In the genomic region with DNA sequence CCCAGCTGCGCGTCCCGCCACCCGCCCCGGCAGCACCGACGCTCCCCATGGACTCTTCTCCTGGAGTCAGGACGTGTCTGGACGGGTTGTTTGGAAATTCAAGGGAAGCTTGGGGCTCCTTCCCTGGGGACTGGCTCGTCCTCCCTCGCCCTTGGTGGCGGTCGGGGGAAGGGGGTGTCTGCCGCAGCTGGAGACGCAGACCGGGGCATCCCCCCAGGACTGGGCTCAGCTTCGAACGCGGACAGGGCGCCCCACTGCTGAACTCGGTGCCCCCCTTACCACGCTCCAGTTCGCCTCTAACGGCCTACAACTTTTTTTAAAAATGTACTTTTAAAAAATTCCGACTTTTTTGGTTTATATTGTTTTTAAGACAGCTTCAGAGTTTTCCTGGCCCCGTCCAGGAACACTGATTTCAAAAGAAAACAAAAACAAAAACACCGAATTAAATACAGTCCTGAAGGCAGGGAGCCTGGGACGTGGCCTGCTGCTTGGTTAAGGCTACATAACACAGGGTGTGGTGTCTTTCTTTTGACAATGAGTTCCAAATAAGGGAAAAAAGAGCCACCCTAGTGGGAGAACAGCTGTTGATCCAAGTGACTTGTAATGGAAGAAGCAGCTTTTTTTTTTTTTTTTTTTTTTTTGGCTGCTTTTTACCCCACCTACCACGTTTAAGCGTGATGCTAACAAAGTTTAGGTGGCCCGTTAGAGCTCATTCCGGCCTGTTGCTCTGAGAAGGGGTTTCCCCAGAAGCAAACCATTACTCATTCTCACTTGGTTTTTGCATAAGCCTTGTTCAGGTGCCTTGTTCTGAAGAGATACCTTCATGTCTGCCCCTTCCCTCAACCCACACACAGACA, we compare ENCODE assay signal across 8 cellular contexts. TPM values are rescaled to one million over a fixed set of nuclear protein-coding genes. Genes with fewer than 3 reads are reported as not detected.
A peak's percentile ranks its signal among the peaks of the same experiment; 100 is the strongest.
DNase-seq lines count a peak whose midpoint lies in the region; ATAC-seq and TF ChIP-seq lines count a peak whose summit lies in the region.

No MANE protein-coding gene starts in this region.

- TF ChIP-seq EP300 in SK-N-SH (IDR thresholded peaks at IDR 0.05; ENCODE audit: borderline replicate concordance in 1 of 2, low read depth in 1 of 2, low read length in 1 of 2), result no peak

- no peak overlapping the region for H3K27ac Mint-ChIP-seq in CD8-positive, alpha-beta T cell

- H3K27me3 Mint-ChIP-seq in CD8-positive, alpha-beta T cell (ENCODE audit: low read depth), result no peaks in the 10 kb centered on the region

- CTCF ChIA-PET in CD8-positive, alpha-beta T cell (lab: Charles Lee), result interaction anchor here (0.6 to 11.0 kb wide), 20 partner anchors 8 to 130 kb away, joined by 3 to 217 read pairs (median 6); partner anchors contain the start of gene RPL5
- CTCF ChIA-PET in SK-N-SH (lab: Yijun Ruan, JAX), result interaction anchor here (0.6 to 10.4 kb wide), 25 partner anchors 11 to 965 kb away, joined by 3 to 163 read pairs (median 5); partner anchors contain the start of gene RPL5

- H3F3A ChIP-seq in SK-N-SH (replicated peaks; ENCODE audit: insufficient read depth), result no peaks in the 10 kb centered on the region
- no peaks in the 10 kb centered on the region for H3F3A ChIP-seq in smooth muscle cell (ENCODE audit: low read depth)

- no peak for TF ChIP-seq CTCF in CD8-positive, alpha-beta T cell (IDR thresholded peaks at IDR 0.05)
- no peak for TF ChIP-seq CTCF in SK-N-SH (IDR thresholded peaks at IDR 0.05)
- no peak for TF ChIP-seq CTCF in smooth muscle cell (IDR thresholded peaks at IDR 0.05; ENCODE audit: borderline replicate concordance, insufficient read depth, poor library complexity, severe bottlenecking)

- no peaks in the 10 kb centered on the region for H3K9me2 ChIP-seq in SK-N-SH

- peaks cover 6% of the 10 kb centered on the region for H3K36me3 Mint-ChIP-seq in CD8-positive, alpha-beta T cell

- peaks cover 28% of the 10 kb centered on the region for H3K4me1 Mint-ChIP-seq in CD8-positive, alpha-beta T cell (ENCODE audit: low read depth)

- no peak overlapping the region for H3K4me3 Mint-ChIP-seq in CD8-positive, alpha-beta T cell

- no peak for TF ChIP-seq RAD21 in SK-N-SH (IDR thresholded peaks at IDR 0.05; ENCODE audit: low read length)

- peak overlapping the region; percentile 77 for H3K4me3 ChIP-seq in CD8-positive, alpha-beta T cell (ENCODE audit: low read depth, low read length)
- H3K4me3 ChIP-seq in SK-N-SH (ENCODE audit: low read depth in 2 of 2, low read length in 1 of 2) (peak overlapping the region; percentile 80 to 83), iPS-11a (ENCODE audit: low read depth, low read length) (peak overlapping the region; percentile 77), smooth muscle cell (peak overlapping the region; percentile 90)

- H3K4me1 ChIP-seq in CD8-positive, alpha-beta T cell (ENCODE audit: insufficient read depth, low read length), result peaks cover 53% of the 10 kb centered on the region
- peaks cover 0 to 8% of the 10 kb centered on the region in 2 experiments; a peak in 2 of 4 replicates for H3K4me1 ChIP-seq in SK-N-SH (ENCODE audit: control insufficient read depth in 1 of 2, insufficient read depth in 2 of 2, low read depth in 1 of 2, low read length in 1 of 2)
- H3K4me1 ChIP-seq in smooth muscle cell (ENCODE audit: low read depth), result peaks cover 6% of the 10 kb centered on the region

- H2AFZ ChIP-seq in SK-N-SH (ENCODE audit: low read depth) (peak overlapping the region; percentile 99), smooth muscle cell (ENCODE audit: low read depth) (peak overlapping the region; percentile 98)

- no peaks in the 10 kb centered on the region for H3K27me3 ChIP-seq in CD8-positive, alpha-beta T cell (ENCODE audit: insufficient read depth, low read length)
- no peaks in the 10 kb centered on the region for H3K27me3 ChIP-seq in SK-N-SH (ENCODE audit: insufficient read depth)
- no peaks in the 10 kb centered on the region for H3K27me3 ChIP-seq in smooth muscle cell (ENCODE audit: low read depth)

- peak overlapping the region; percentile 93 for H3K4me2 ChIP-seq in SK-N-SH
- H3K4me2 ChIP-seq in smooth muscle cell, result peak overlapping the region; percentile 90

- H3K79me2 ChIP-seq in SK-N-SH (ENCODE audit: insufficient read depth) (no peaks in the 10 kb centered on the region), smooth muscle cell (ENCODE audit: low read depth) (no peaks in the 10 kb centered on the region)

- POLR2A ChIA-PET in CD8-positive, alpha-beta T cell (lab: Charles Lee), result interaction anchor here (0.6 to 7.2 kb wide), 26 partner anchors 9 to 884 kb away, joined by 3 to 72 read pairs (median 6); partner anchors contain the start of genes MTF2 and RPL5
- POLR2A ChIA-PET in SK-N-SH (lab: Yijun Ruan, JAX), result interaction anchor here (2.2 to 3.0 kb wide), 2 partner anchors 116 to 130 kb away, joined by 6 to 13 read pairs; partner anchors contain the start of genes MTF2 and RPL5

- no peaks in the 10 kb centered on the region for H3K9me3 ChIP-seq in CD8-positive, alpha-beta T cell (ENCODE audit: low read length)
- H3K9me3 ChIP-seq in SK-N-SH, result no peaks in the 10 kb centered on the region
- H3K9me3 ChIP-seq in smooth muscle cell (replicated peaks; ENCODE audit: low read depth), result no peaks in the 10 kb centered on the region

- 26% methylated on average over 17 of the region's 32 CpGs for WGBS in SK-N-SH (ENCODE audit: low lambda C conversion rate)
- 3% methylated on average over 29 of the region's 32 CpGs for WGBS in smooth muscle cell (ENCODE audit: low lambda C conversion rate)

- H3K27ac ChIP-seq in CD8-positive, alpha-beta T cell (ENCODE audit: low read depth, low read length), result peak overlapping the region; percentile 69
- peak overlapping the region; percentile 46 to 90; a peak in 3 of 4 replicates for H3K27ac ChIP-seq in SK-N-SH (ENCODE audit: low read depth in 2 of 2, low read length in 1 of 2)
- peak overlapping the region; percentile 62 for H3K27ac ChIP-seq in smooth muscle cell (ENCODE audit: low read depth)

- H3K9ac ChIP-seq in SK-N-SH, result peak overlapping the region; percentile 79
- peak overlapping the region; percentile 86 for H3K9ac ChIP-seq in smooth muscle cell (ENCODE audit: low read depth)

- no peaks in the 10 kb centered on the region for H4K20me1 ChIP-seq in SK-N-SH (ENCODE audit: insufficient read depth)
- H4K20me1 ChIP-seq in smooth muscle cell (ENCODE audit: low read depth), result no peaks in the 10 kb centered on the region

- peak; percentile 39 to 85 (median 65) for DNase-seq in CD8-positive, alpha-beta T cell
- DNase-seq in SK-N-SH, result peak; percentile 25
- DNase-seq in amniotic epithelial cell (ENCODE audit: low read depth), result peak; percentile 34
- DNase-seq in smooth muscle cell (lab: John Stamatoyannopoulos, UW; ENCODE audit: unreplicated experiment), result no peak
- no peak for DNase-seq in NOMO-1 treated with DMSO at 0.1 percent for 48 hours (lab: John Stamatoyannopoulos, UW; ENCODE audit: unreplicated experiment)

- H3K36me3 ChIP-seq in CD8-positive, alpha-beta T cell (ENCODE audit: insufficient read depth, low read length), result no peaks in the 10 kb centered on the region
- H3K36me3 ChIP-seq in SK-N-SH (replicated peaks in 1 of 2; ENCODE audit: control insufficient read depth in 1 of 2, insufficient read depth in 2 of 2, low read length in 1 of 2), result no peaks in the 10 kb centered on the region
- no peaks in the 10 kb centered on the region for H3K36me3 ChIP-seq in smooth muscle cell (ENCODE audit: low read depth)

- H3K9me3 Mint-ChIP-seq in CD8-positive, alpha-beta T cell, result no peaks in the 10 kb centered on the region

- intact Hi-C loops in CD8-positive, alpha-beta T cell (cut with DNase I, micrococcal nuclease), result loop anchor here (1.0 to 10.0 kb wide), 11 partner anchors 19 to 1160 kb away; partner anchors contain the start of genes CCDC18 (in 2 of the 2), TMED5 (in 2 of the 2), DR1 (in 1 of the 2) and GCLM (in 1 of the 2)

- ATAC-seq in CD8-positive, alpha-beta T cell, result peak; percentile 68
- ATAC-seq in GM19395 (IDR thresholded peaks at IDR 0.05; ENCODE audit: unreplicated experiment) (peak; percentile 64), HG03457 (IDR thresholded peaks at IDR 0.05; ENCODE audit: unreplicated experiment) (peak; percentile 48)

TF ChIP-seq in SK-N-SH, 30 proteins besides CTCF, POLR2A, EP300 and RAD21:
- 0 out of 2 replicates have a peak, but pooled peaks have one; percentile 12 for TF ChIP-seq MAX (IDR thresholded peaks at IDR 0.05; ENCODE audit: low read depth)
- no peak for TF ChIP-seq REST (IDR thresholded peaks at IDR 0.05; ENCODE audit: low read depth, low read length)

RNA-seq across cellular contexts. Expression of gene DIPK1A, which starts 0.9 kb away (rescaled TPM):
- 1 to 10 TPM; 3.6 to 3.7 TPM for total RNA-seq in CD8-positive, alpha-beta T cell
- polyA plus RNA-seq in SK-N-SH (2012; rRNA removed), result 3.4 and 4.0 TPM in 2 replicates
- 6.1 and 7.8 TPM in 2 replicates for polyA plus RNA-seq in SK-N-SH (2012; cell fraction: cytosol; rRNA removed)
- 1.0 and 1.9 TPM in 2 replicates for polyA plus RNA-seq in SK-N-SH (2012; cell fraction: nucleus; rRNA removed)
- 8.3 and 8.4 TPM in 2 replicates for total RNA-seq in smooth muscle cell
- polyA plus RNA-seq in smooth muscle cell, result 7.3 and 8.4 TPM in 2 replicates

Comparison
In these comparisons a context has a peak if more than half of its experiments do, and no peak if none do; other contexts are left out.
1. DNase-seq: peak in CD8-positive, alpha-beta T cell (7 of 7), SK-N-SH (single experiment) and amniotic epithelial cell (single experiment); none in smooth muscle cell (single experiment) and NOMO-1 treated with DMSO at 0.1 percent for 48 hours (single experiment).
2. Peak in every context shown above with its lines, with median percentiles within 50 percentile points of each other: ATAC-seq, H3K27ac ChIP-seq and H3K4me3 ChIP-seq.